Comparison of ENCODE assay signal across 1 cellular context in the genomic region with DNA sequence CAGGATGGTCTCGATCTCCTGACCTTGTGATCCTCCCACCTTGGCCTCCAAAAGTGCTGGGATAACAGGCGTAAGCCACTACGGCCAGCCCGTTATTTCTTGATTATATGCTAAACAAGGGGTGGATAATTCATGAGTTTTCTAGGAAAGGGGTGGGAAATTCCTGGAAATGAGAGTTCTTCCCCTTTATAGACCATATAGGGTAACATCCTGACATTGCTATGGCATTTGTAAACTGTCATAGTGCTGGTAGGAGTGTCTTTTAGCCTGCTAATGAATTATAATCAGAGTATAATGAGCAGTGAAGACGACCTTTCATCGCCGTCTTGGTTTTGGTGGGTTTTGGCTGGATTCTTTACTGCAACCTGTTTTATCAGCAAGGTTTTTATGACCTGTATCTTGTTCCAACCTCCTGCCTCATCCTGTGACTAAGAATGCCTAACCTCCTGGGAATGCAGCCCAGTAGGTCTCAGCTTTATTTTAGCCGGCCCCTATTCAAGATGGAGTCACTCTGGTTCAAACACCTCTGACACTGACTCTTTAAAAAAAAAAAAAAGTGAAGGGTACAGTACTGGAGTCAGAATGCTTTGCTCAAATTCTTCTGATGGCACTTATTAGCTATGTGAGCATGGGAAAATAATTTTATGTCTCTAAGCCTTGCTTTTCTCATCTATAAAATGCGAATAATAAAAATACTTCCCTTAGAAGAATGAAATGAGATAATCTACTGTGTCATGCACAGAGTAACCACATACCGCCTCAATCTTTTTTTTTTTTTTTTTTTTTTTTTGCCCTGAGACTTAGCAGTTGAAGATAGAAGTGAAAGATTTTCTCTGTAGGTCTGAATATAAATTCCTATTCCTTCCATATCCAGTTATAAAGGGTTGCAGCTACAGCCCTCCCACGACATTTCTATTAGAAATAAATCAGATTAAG.
TF ChIP-seq lines count a peak whose summit lies in the region.

No MANE protein-coding gene starts in this region.

TF ChIP-seq in K562, 482 proteins besides CTCF, POLR2A, EP300 and RAD21 (continued from another document and continues in another):
- TF ChIP-seq ZNF318 (IDR thresholded peaks at IDR 0.05; ENCODE audit: borderline replicate concordance in 1 of 2, low read depth in 1 of 2), result no peak
- TF ChIP-seq SP2 (IDR thresholded peaks at IDR 0.05; ENCODE audit: extremely low read depth, low read depth, low read length, poor library complexity, severe bottlenecking), result no peak
- TF ChIP-seq ZNF140 (CRISPR knock-in tag; IDR thresholded peaks at IDR 0.05), result peak; percentile 89
- TF ChIP-seq ZNF175 (CRISPR knock-in tag; IDR thresholded peaks at IDR 0.05; ENCODE audit: low read depth), result peak; percentile 100
- TF ChIP-seq ZNF507 (tag; conservative IDR thresholded peaks at IDR 0.05), result peak; percentile 78
- peak; percentile 65; the same call in 1 of the 2 replicates for TF ChIP-seq ARID3A (IDR thresholded peaks at IDR 0.05; ENCODE audit: borderline replicate concordance, low read depth, low read length)
- TF ChIP-seq YY1 (IDR thresholded peaks at IDR 0.05; ENCODE audit: borderline replicate concordance in 1 of 3, control insufficient read depth in 1 of 3, extremely low read depth in 1 of 3, insufficient read depth in 3 of 3, insufficient read length in 1 of 3, insufficient replicate concordance in 2 of 3, low read depth in 1 of 3, low read length in 2 of 3), result peak in 1 of 3 experiments; percentile 25
- peak; percentile 92 for TF ChIP-seq NFE2L1 (tag; IDR thresholded peaks at IDR 0.05; ENCODE audit: borderline replicate concordance, low read depth)
- TF ChIP-seq ELF1 (tag; IDR thresholded peaks at IDR 0.05), result no peak
- TF ChIP-seq, protein P1, sequence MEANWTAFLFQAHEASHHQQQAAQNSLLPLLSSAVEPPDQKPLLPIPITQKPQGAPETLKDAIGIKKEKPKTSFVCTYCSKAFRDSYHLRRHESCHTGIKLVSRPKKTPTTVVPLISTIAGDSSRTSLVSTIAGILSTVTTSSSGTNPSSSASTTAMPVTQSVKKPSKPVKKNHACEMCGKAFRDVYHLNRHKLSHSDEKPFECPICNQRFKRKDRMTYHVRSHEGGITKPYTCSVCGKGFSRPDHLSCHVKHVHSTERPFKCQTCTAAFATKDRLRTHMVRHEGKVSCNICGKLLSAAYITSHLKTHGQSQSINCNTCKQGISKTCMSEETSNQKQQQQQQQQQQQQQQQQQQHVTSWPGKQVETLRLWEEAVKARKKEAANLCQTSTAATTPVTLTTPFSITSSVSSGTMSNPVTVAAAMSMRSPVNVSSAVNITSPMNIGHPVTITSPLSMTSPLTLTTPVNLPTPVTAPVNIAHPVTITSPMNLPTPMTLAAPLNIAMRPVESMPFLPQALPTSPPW (CRISPR knock-in tag; IDR thresholded peaks at IDR 0.05), result peak; percentile 73
- TF ChIP-seq RBM15 (IDR thresholded peaks at IDR 0.05; ENCODE audit: insufficient read depth, low read length), result no peak
- TF ChIP-seq TEAD2 (tag; IDR thresholded peaks at IDR 0.05), result peak; percentile 98
- 0 out of 2 replicates have a peak, but pooled peaks have one; percentile 22 for TF ChIP-seq ZNF384 (IDR thresholded peaks at IDR 0.05; ENCODE audit: low read depth, low read length)
- TF ChIP-seq CHD2 (IDR thresholded peaks at IDR 0.05; ENCODE audit: low read depth, low read length), result no peak
- TF ChIP-seq ZNF655 (CRISPR knock-in tag; IDR thresholded peaks at IDR 0.05), result no peak
- TF ChIP-seq, protein P2, sequence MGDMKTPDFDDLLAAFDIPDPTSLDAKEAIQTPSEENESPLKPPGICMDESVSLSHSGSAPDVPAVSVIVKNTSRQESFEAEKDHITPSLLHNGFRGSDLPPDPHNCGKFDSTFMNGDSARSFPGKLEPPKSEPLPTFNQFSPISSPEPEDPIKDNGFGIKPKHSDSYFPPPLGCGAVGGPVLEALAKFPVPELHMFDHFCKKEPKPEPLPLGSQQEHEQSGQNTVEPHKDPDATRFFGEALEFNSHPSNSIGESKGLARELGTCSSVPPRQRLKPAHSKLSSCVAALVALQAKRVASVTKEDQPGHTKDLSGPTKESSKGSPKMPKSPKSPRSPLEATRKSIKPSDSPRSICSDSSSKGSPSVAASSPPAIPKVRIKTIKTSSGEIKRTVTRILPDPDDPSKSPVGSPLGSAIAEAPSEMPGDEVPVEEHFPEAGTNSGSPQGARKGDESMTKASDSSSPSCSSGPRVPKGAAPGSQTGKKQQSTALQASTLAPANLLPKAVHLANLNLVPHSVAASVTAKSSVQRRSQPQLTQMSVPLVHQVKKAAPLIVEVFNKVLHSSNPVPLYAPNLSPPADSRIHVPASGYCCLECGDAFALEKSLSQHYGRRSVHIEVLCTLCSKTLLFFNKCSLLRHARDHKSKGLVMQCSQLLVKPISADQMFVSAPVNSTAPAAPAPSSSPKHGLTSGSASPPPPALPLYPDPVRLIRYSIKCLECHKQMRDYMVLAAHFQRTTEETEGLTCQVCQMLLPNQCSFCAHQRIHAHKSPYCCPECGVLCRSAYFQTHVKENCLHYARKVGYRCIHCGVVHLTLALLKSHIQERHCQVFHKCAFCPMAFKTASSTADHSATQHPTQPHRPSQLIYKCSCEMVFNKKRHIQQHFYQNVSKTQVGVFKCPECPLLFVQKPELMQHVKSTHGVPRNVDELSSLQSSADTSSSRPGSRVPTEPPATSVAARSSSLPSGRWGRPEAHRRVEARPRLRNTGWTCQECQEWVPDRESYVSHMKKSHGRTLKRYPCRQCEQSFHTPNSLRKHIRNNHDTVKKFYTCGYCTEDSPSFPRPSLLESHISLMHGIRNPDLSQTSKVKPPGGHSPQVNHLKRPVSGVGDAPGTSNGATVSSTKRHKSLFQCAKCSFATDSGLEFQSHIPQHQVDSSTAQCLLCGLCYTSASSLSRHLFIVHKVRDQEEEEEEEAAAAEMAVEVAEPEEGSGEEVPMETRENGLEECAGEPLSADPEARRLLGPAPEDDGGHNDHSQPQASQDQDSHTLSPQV (IDR thresholded peaks at IDR 0.05), result peak; percentile 100
- TF ChIP-seq NCOA2 (IDR thresholded peaks at IDR 0.05; ENCODE audit: partially characterized antibody in 2 of 2), result no peak
- TF ChIP-seq, protein P3, sequence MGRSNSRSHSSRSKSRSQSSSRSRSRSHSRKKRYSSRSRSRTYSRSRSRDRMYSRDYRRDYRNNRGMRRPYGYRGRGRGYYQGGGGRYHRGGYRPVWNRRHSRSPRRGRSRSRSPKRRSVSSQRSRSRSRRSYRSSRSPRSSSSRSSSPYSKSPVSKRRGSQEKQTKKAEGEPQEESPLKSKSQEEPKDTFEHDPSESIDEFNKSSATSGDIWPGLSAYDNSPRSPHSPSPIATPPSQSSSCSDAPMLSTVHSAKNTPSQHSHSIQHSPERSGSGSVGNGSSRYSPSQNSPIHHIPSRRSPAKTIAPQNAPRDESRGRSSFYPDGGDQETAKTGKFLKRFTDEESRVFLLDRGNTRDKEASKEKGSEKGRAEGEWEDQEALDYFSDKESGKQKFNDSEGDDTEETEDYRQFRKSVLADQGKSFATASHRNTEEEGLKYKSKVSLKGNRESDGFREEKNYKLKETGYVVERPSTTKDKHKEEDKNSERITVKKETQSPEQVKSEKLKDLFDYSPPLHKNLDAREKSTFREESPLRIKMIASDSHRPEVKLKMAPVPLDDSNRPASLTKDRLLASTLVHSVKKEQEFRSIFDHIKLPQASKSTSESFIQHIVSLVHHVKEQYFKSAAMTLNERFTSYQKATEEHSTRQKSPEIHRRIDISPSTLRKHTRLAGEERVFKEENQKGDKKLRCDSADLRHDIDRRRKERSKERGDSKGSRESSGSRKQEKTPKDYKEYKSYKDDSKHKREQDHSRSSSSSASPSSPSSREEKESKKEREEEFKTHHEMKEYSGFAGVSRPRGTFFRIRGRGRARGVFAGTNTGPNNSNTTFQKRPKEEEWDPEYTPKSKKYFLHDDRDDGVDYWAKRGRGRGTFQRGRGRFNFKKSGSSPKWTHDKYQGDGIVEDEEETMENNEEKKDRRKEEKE (IDR thresholded peaks at IDR 0.05; ENCODE audit: borderline replicate concordance in 1 of 2, control insufficient read depth in 1 of 2, low read depth in 2 of 2, low read length in 1 of 2), result no peak
- TF ChIP-seq, protein P4, sequence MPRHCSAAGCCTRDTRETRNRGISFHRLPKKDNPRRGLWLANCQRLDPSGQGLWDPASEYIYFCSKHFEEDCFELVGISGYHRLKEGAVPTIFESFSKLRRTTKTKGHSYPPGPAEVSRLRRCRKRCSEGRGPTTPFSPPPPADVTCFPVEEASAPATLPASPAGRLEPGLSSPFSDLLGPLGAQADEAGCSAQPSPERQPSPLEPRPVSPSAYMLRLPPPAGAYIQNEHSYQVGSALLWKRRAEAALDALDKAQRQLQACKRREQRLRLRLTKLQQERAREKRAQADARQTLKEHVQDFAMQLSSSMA (CRISPR knock-in tag; IDR thresholded peaks at IDR 0.05), result peak; percentile 79; the same call in 1 of the 2 replicates
- TF ChIP-seq SMAD3 (CRISPR knock-in tag; conservative IDR thresholded peaks at IDR 0.05), result peak; percentile 99
- peak; percentile 99 for TF ChIP-seq HDAC8 (tag; IDR thresholded peaks at IDR 0.05)
- TF ChIP-seq, protein P5, sequence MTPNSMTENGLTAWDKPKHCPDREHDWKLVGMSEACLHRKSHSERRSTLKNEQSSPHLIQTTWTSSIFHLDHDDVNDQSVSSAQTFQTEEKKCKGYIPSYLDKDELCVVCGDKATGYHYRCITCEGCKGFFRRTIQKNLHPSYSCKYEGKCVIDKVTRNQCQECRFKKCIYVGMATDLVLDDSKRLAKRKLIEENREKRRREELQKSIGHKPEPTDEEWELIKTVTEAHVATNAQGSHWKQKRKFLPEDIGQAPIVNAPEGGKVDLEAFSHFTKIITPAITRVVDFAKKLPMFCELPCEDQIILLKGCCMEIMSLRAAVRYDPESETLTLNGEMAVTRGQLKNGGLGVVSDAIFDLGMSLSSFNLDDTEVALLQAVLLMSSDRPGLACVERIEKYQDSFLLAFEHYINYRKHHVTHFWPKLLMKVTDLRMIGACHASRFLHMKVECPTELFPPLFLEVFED (CRISPR knock-in tag; conservative IDR thresholded peaks at IDR 0.05), result peak; percentile 99
- peak in 1 of 2 experiments; percentile 45; a peak in 2 of 4 replicates for TF ChIP-seq FOXK2 (conservative IDR thresholded peaks at IDR 0.05 in 1 of 2, IDR thresholded peaks at IDR 0.05 in 1 of 2; ENCODE audit: low read depth in 2 of 2)
- TF ChIP-seq TFAM (CRISPR knock-in tag; conservative IDR thresholded peaks at IDR 0.05), result no peak
- TF ChIP-seq RNF2 (IDR thresholded peaks at IDR 0.05), result no peak
